24 cellular contexts compared by ENCODE assay signal in genomic region chr14:92813201-92813600, GRCh38.
"Had no signal": no experiment of that assay in that cellular context is flagged by ENCODE, and none has a peak within 500 bp of the region (broad histone marks: within the 10 kb centered on the region; RNA-seq: fewer than 3 reads in every experiment).

No MANE protein-coding gene starts in this region.

- DNase-seq: cerebellar nuclear complex; colonic mucosa; cortex of kidney; effector CD8-positive, alpha-beta T cell; effector memory CD8-positive, alpha-beta T cell; endodermal cell; foreskin keratinocyte; gastrocnemius medialis; glutamatergic neuron; head of caudate nucleus; heart right ventricle; hypothalamus; immature natural killer cell; left cardiac atrium; left lung; left ventricle myocardium superior; lower lobe of right lung; mesenchymal stem cell; mucosa of descending colon had no signal

- ATAC-seq: effector memory CD8-positive, alpha-beta T cell; foreskin keratinocyte; gastrocnemius medialis; heart right ventricle; left cardiac atrium; left lung; left ventricle myocardium superior; lower lobe of right lung; mucosa of descending colon had no signal

- H3K4me3 Mint-ChIP-seq: dendritic cell treated with granulocyte-macrophage colony-stimulating factor and Interleukin-4, amounts not matched to agents 40 ng/mL and 50 ng/mL, for 4 days; effector memory CD8-positive, alpha-beta T cell; endodermal cell; immature natural killer cell; mesothelial cell of epicardium had no signal

- H3K4me1 ChIP-seq: colonic mucosa, esophagus muscularis mucosa, foreskin keratinocyte, gastrocnemius medialis, heart right ventricle, left lung, lower lobe of right lung had no signal

- H3K4me3 ChIP-seq: colonic mucosa, esophagus muscularis mucosa, gastrocnemius medialis, heart right ventricle, left lung, lower lobe of right lung, mucosa of descending colon had no signal

- H3K9me3 Mint-ChIP-seq: dendritic cell treated with granulocyte-macrophage colony-stimulating factor and Interleukin-4, amounts not matched to agents 40 ng/mL and 50 ng/mL, for 4 days; effector memory CD8-positive, alpha-beta T cell; endodermal cell; immature natural killer cell; mesothelial cell of epicardium had no signal

- H3K9me3 ChIP-seq: colonic mucosa, esophagus muscularis mucosa, gastrocnemius medialis, heart right ventricle, left lung, lower lobe of right lung, mucosa of descending colon had no signal

- H3K27ac ChIP-seq: colonic mucosa, esophagus muscularis mucosa, foreskin keratinocyte, gastrocnemius medialis, heart right ventricle, left lung, lower lobe of right lung had no signal

- H3K27me3 Mint-ChIP-seq: dendritic cell treated with granulocyte-macrophage colony-stimulating factor and Interleukin-4, amounts not matched to agents 40 ng/mL and 50 ng/mL, for 4 days; effector memory CD8-positive, alpha-beta T cell had no signal

- H3K27me3 ChIP-seq: colonic mucosa, esophagus muscularis mucosa, foreskin keratinocyte, gastrocnemius medialis, heart right ventricle, left lung had no signal

- H3K27ac Mint-ChIP-seq: dendritic cell treated with granulocyte-macrophage colony-stimulating factor and Interleukin-4, amounts not matched to agents 40 ng/mL and 50 ng/mL, for 4 days; effector memory CD8-positive, alpha-beta T cell; endodermal cell; immature natural killer cell; mesothelial cell of epicardium had no signal

- FAIRE-seq: endometrium, keratinocyte had no signal

- H3K4me1 Mint-ChIP-seq: endodermal cell, immature natural killer cell, mesothelial cell of epicardium had no signal
